Comparison of ENCODE assay signal across 1 cellular context in genomic region chr14:104752338-104752734, GRCh38.
A peak's percentile ranks its signal among the peaks of the same experiment; 100 is the strongest.
TF ChIP-seq lines count a peak whose summit lies in the region.

No MANE protein-coding gene starts in this region.

TF ChIP-seq in K562, 482 proteins besides CTCF, POLR2A, EP300 and RAD21 (continues in another document):
- TF ChIP-seq TAL1 (IDR thresholded peaks at IDR 0.05) (no peak), KLF10 (CRISPR knock-in tag; IDR thresholded peaks at IDR 0.05) (no peak), NELFE (IDR thresholded peaks at IDR 0.05; ENCODE audit: insufficient read depth, insufficient read length) (no peak), MGA (IDR thresholded peaks at IDR 0.05) (no peak; the same call in 1 of the 2 replicates), HNRNPL (IDR thresholded peaks at IDR 0.05; ENCODE audit: low read depth, low read length) (no peak), POLR2H (tag; IDR thresholded peaks at IDR 0.05; ENCODE audit: low read depth) (peak; percentile 63; the same call in 1 of the 2 replicates), MECOM (CRISPR knock-in tag; IDR thresholded peaks at IDR 0.05) (0 out of 2 replicates have a peak, but pooled peaks have one; percentile 29), LARP7 (IDR thresholded peaks at IDR 0.05) (no peak), CHAMP1 (IDR thresholded peaks at IDR 0.05) (no peak), ZNF436 (CRISPR knock-in tag; IDR thresholded peaks at IDR 0.05) (no peak), SRSF7 (optimal IDR thresholded peaks at IDR 0.05; ENCODE audit: low read depth, low read length) (no peak), RNF2 (IDR thresholded peaks at IDR 0.05) (no peak), SLC30A9 (CRISPR knock-in tag; IDR thresholded peaks at IDR 0.05) (no peak), ELF1 (tag; IDR thresholded peaks at IDR 0.05) (no peak), PRMT5 (CRISPR knock-in tag; IDR thresholded peaks at IDR 0.05) (no peak), RBM34 (IDR thresholded peaks at IDR 0.05; ENCODE audit: borderline replicate concordance, insufficient read depth, low read length) (no peak), SAP30 (IDR thresholded peaks at IDR 0.05; ENCODE audit: borderline replicate concordance, insufficient read depth, low read depth, low read length, poor library complexity, severe bottlenecking) (peak; percentile 49), ZNF717 (CRISPR knock-in tag; IDR thresholded peaks at IDR 0.05) (no peak), ELF4 (CRISPR knock-in tag; IDR thresholded peaks at IDR 0.05) (no peak), ZNF274 (IDR thresholded peaks at IDR 0.05; ENCODE audit: borderline replicate concordance, low read depth, low read length) (no peak)
- TF ChIP-seq, protein P1, sequence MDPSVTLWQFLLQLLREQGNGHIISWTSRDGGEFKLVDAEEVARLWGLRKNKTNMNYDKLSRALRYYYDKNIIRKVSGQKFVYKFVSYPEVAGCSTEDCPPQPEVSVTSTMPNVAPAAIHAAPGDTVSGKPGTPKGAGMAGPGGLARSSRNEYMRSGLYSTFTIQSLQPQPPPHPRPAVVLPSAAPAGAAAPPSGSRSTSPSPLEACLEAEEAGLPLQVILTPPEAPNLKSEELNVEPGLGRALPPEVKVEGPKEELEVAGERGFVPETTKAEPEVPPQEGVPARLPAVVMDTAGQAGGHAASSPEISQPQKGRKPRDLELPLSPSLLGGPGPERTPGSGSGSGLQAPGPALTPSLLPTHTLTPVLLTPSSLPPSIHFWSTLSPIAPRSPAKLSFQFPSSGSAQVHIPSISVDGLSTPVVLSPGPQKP (CRISPR knock-in tag; IDR thresholded peaks at IDR 0.05) = no peak
- TF ChIP-seq, protein P2, sequence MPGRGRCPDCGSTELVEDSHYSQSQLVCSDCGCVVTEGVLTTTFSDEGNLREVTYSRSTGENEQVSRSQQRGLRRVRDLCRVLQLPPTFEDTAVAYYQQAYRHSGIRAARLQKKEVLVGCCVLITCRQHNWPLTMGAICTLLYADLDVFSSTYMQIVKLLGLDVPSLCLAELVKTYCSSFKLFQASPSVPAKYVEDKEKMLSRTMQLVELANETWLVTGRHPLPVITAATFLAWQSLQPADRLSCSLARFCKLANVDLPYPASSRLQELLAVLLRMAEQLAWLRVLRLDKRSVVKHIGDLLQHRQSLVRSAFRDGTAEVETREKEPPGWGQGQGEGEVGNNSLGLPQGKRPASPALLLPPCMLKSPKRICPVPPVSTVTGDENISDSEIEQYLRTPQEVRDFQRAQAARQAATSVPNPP (IDR thresholded peaks at IDR 0.05; ENCODE audit: borderline replicate concordance, insufficient read depth, insufficient read length) = no peak
- TF ChIP-seq, protein P3, sequence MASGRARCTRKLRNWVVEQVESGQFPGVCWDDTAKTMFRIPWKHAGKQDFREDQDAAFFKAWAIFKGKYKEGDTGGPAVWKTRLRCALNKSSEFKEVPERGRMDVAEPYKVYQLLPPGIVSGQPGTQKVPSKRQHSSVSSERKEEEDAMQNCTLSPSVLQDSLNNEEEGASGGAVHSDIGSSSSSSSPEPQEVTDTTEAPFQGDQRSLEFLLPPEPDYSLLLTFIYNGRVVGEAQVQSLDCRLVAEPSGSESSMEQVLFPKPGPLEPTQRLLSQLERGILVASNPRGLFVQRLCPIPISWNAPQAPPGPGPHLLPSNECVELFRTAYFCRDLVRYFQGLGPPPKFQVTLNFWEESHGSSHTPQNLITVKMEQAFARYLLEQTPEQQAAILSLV (tag; IDR thresholded peaks at IDR 0.05) = no peak
- TF ChIP-seq, protein P4, sequence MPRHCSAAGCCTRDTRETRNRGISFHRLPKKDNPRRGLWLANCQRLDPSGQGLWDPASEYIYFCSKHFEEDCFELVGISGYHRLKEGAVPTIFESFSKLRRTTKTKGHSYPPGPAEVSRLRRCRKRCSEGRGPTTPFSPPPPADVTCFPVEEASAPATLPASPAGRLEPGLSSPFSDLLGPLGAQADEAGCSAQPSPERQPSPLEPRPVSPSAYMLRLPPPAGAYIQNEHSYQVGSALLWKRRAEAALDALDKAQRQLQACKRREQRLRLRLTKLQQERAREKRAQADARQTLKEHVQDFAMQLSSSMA (CRISPR knock-in tag; IDR thresholded peaks at IDR 0.05) = no peak
- TF ChIP-seq, protein P5, sequence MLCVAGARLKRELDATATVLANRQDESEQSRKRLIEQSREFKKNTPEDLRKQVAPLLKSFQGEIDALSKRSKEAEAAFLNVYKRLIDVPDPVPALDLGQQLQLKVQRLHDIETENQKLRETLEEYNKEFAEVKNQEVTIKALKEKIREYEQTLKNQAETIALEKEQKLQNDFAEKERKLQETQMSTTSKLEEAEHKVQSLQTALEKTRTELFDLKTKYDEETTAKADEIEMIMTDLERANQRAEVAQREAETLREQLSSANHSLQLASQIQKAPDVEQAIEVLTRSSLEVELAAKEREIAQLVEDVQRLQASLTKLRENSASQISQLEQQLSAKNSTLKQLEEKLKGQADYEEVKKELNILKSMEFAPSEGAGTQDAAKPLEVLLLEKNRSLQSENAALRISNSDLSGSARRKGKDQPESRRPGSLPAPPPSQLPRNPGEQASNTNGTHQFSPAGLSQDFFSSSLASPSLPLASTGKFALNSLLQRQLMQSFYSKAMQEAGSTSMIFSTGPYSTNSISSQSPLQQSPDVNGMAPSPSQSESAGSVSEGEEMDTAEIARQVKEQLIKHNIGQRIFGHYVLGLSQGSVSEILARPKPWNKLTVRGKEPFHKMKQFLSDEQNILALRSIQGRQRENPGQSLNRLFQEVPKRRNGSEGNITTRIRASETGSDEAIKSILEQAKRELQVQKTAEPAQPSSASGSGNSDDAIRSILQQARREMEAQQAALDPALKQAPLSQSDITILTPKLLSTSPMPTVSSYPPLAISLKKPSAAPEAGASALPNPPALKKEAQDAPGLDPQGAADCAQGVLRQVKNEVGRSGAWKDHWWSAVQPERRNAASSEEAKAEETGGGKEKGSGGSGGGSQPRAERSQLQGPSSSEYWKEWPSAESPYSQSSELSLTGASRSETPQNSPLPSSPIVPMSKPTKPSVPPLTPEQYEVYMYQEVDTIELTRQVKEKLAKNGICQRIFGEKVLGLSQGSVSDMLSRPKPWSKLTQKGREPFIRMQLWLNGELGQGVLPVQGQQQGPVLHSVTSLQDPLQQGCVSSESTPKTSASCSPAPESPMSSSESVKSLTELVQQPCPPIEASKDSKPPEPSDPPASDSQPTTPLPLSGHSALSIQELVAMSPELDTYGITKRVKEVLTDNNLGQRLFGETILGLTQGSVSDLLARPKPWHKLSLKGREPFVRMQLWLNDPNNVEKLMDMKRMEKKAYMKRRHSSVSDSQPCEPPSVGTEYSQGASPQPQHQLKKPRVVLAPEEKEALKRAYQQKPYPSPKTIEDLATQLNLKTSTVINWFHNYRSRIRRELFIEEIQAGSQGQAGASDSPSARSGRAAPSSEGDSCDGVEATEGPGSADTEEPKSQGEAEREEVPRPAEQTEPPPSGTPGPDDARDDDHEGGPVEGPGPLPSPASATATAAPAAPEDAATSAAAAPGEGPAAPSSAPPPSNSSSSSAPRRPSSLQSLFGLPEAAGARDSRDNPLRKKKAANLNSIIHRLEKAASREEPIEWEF (CRISPR knock-in tag; IDR thresholded peaks at IDR 0.05) = no peak
- TF ChIP-seq, protein P6, sequence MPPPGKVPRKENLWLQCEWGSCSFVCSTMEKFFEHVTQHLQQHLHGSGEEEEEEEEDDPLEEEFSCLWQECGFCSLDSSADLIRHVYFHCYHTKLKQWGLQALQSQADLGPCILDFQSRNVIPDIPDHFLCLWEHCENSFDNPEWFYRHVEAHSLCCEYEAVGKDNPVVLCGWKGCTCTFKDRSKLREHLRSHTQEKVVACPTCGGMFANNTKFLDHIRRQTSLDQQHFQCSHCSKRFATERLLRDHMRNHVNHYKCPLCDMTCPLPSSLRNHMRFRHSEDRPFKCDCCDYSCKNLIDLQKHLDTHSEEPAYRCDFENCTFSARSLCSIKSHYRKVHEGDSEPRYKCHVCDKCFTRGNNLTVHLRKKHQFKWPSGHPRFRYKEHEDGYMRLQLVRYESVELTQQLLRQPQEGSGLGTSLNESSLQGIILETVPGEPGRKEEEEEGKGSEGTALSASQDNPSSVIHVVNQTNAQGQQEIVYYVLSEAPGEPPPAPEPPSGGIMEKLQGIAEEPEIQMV (tag; conservative IDR thresholded peaks at IDR 0.05; ENCODE audit: low read depth) = no peak
- TF ChIP-seq, protein P7, sequence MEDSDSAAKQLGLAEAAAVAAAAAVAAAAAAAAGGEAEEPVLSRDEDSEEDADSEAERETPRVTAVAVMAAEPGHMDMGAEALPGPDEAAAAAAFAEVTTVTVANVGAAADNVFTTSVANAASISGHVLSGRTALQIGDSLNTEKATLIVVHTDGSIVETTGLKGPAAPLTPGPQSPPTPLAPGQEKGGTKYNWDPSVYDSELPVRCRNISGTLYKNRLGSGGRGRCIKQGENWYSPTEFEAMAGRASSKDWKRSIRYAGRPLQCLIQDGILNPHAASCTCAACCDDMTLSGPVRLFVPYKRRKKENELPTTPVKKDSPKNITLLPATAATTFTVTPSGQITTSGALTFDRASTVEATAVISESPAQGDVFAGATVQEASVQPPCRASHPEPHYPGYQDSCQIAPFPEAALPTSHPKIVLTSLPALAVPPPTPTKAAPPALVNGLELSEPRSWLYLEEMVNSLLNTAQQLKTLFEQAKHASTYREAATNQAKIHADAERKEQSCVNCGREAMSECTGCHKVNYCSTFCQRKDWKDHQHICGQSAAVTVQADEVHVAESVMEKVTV (CRISPR knock-in tag; IDR thresholded peaks at IDR 0.05) = no peak
